ENCODE assay signal across 25 cellular contexts in genomic region chr4:164446516-164446915, GRCh38.
A peak's percentile ranks its signal among the peaks of the same experiment; 100 is the strongest.
DNase-seq lines count a peak whose midpoint lies in the region; ATAC-seq and TF ChIP-seq lines count a peak whose summit lies in the region.
"Had no signal": no experiment of that assay in that cellular context is flagged by ENCODE, and none has a peak within 500 bp of the region (broad histone marks: within the 10 kb centered on the region; RNA-seq: fewer than 3 reads in every experiment).

No MANE protein-coding gene starts in this region.

- DNase-seq in NCI-H82 (lab: John Stamatoyannopoulos, UW) (peak; percentile 16), NCI-H82 treated with DMSO at 0.1 percent for 48 hours (lab: John Stamatoyannopoulos, UW; ENCODE audit: unreplicated experiment) (no peak), WERI-Rb-1 (peak; percentile 38), fibroblast of mammary gland (ENCODE audit: low read depth) (peak; percentile 18), skeletal muscle cell (ENCODE audit: low read depth) (peak; percentile 12), AG08395 (ENCODE audit: low spot score) (no peak), AML-193 (lab: John Stamatoyannopoulos, UW) (no peak), left colon (no peak)
- DNase-seq: activated CD4-positive, alpha-beta T cell treated with anti-CD3 and anti-CD28 coated beads for 1 hour; activated naive CD4-positive, alpha-beta T cell treated with anti-CD3 and anti-CD28 coated beads for 36 hours; activated T-cell treated with anti-CD3 and anti-CD28 coated beads, Interleukin-2, amount 50 U/mL, for 72 hours; amygdala; BE2C; cerebellar nuclear complex; HFFc6; naive thymus-derived CD4-positive, alpha-beta T cell; NCI-H1417; NCI-H2107; NCI-H510A; stimulated activated CD4-positive, alpha-beta T cell treated with anti-CD3 and anti-CD28 coated beads, Interleukin-15, amount 100 ng/mL, for 24 hours; stomach had no signal

- no peak overlapping the region for H3K27ac ChIP-seq in WERI-Rb-1
- H3K27ac ChIP-seq: 22Rv1, right atrium auricular region, stomach, tibial nerve had no signal

- TF ChIP-seq CTCF in WERI-Rb-1 (IDR thresholded peaks at IDR 0.05; ENCODE audit: low read depth, low read length) (no peak), fibroblast of mammary gland (conservative IDR thresholded peaks at IDR 0.05; ENCODE audit: control insufficient read depth, insufficient read depth, low read depth, low read length) (no peak)

- no peaks in the 10 kb centered on the region for H3K9me3 ChIP-seq in WERI-Rb-1 (ENCODE audit: severe bottlenecking)
- H3K9me3 ChIP-seq: BE2C, right atrium auricular region, stomach, tibial nerve had no signal

- intact Hi-C loops in left colon (cut with DNase I, micrococcal nuclease), result no loop called here

- no peaks in the 10 kb centered on the region for H3K27me3 ChIP-seq in WERI-Rb-1 (ENCODE audit: insufficient read depth, low read depth, severe bottlenecking)
- H3K27me3 ChIP-seq: BE2C, right atrium auricular region, stomach, tibial nerve had no signal

- no peak overlapping the region for H3K4me3 ChIP-seq in WERI-Rb-1 (ENCODE audit: low read depth, low read length)
- H3K4me3 ChIP-seq in fibroblast of mammary gland (ENCODE audit: control insufficient read depth, low read depth, low read length), result no peak overlapping the region
- H3K4me3 ChIP-seq in skeletal muscle cell (ENCODE audit: low read depth, low read length), result no peak overlapping the region
- H3K4me3 ChIP-seq: right atrium auricular region, stomach, tibial nerve had no signal

- no peak for ATAC-seq in left colon
- ATAC-seq: activated T-cell treated with anti-CD3 and anti-CD28 coated beads, Interleukin-2, amount 50 U/mL, for 72 hours; HepG2; naive thymus-derived CD4-positive, alpha-beta T cell had no signal

- no peaks in the 10 kb centered on the region for H3K36me3 ChIP-seq in WERI-Rb-1
- H3K36me3 ChIP-seq: BE2C, right atrium auricular region, stomach, tibial nerve had no signal

Comparison
In these comparisons a context has a peak if more than half of its experiments do, and no peak if none do; other contexts are left out.
1. DNase-seq: peak in NCI-H82 (single experiment), WERI-Rb-1 (single experiment), fibroblast of mammary gland (single experiment) and skeletal muscle cell (single experiment); none in NCI-H82 treated with DMSO at 0.1 percent for 48 hours (single experiment), AG08395 (single experiment), AML-193 (0 of 2) and left colon (0 of 2).